11 cellular contexts compared by ENCODE assay signal in genomic region chr1:110069302-110070281, GRCh38. TPM values are rescaled to one million over a fixed set of nuclear protein-coding genes. Genes with fewer than 3 reads are reported as not detected.
DNase-seq lines count a peak whose midpoint lies in the region; ATAC-seq and TF ChIP-seq lines count a peak whose summit lies in the region.
"Had no signal": no experiment of that assay in that cellular context is flagged by ENCODE, and none has a peak within 500 bp of the region (broad histone marks: within the 10 kb centered on the region; RNA-seq: fewer than 3 reads in every experiment).

No MANE protein-coding gene starts in this region.

- no peak overlapping the region for H3K4me2 ChIP-seq in OCI-LY7 (ENCODE audit: low read length)

- H3K27me3 ChIP-seq in H7 (ENCODE audit: control insufficient read depth, insufficient read depth, low read length) (peaks cover 93% of the 10 kb centered on the region), right cardiac atrium (ENCODE audit: control insufficient read depth, insufficient read depth) (no peaks in the 10 kb centered on the region)

- H3K9me3 Mint-ChIP-seq in activated T-cell treated with anti-CD3 and anti-CD28 coated beads, Interleukin-2, amount 50 U/mL, for 4 hours = no peaks in the 10 kb centered on the region
- no peaks in the 10 kb centered on the region for H3K9me3 Mint-ChIP-seq in progenitor cell of endocrine pancreas (ENCODE audit: low read depth)
- H3K9me3 Mint-ChIP-seq in activated T-helper 2 cell treated with anti-CD3 and anti-CD28 coated beads, Interferon-gamma antibody, Interleukin-2, Interleukin-4, amounts not matched to agents 10 μg/mL and 5 μg/mL and 100 μg/mL, durations not matched to agents 14 hours and 24 hours and 36 hours = no peaks in the 10 kb centered on the region

- DNase-seq in H7 (peak; percentile 86), right cardiac atrium (no peak), progenitor cell of endocrine pancreas (ENCODE audit: low spot score, unreplicated experiment) (no peak), HK-2 (ENCODE audit: unreplicated experiment) (no peak), NCI-H2196 treated with DMSO at 0.1 percent for 48 hours (lab: John Stamatoyannopoulos, UW; ENCODE audit: unreplicated experiment) (no peak), OCI-LY7 (ENCODE audit: low spot score) (no peak)
- DNase-seq in activated T-cell treated with anti-CD3 and anti-CD28 coated beads, Interleukin-2, amount 50 U/mL, for 4 hours = no peak
- no peak for DNase-seq in activated T-helper 2 cell treated with anti-CD3 and anti-CD28 coated beads, Interferon-gamma antibody, Interleukin-2, Interleukin-4, amounts not matched to agents 10 μg/mL and 5 μg/mL and 100 μg/mL, durations not matched to agents 14 hours and 24 hours and 36 hours (ENCODE audit: low spot score)

- H3K4me3 ChIP-seq in H7 (ENCODE audit: insufficient read depth, low read depth, low read length) (peak overlapping the region; percentile 35), right cardiac atrium (ENCODE audit: low read length) (peak overlapping the region; percentile 40), OCI-LY7 (ENCODE audit: low read depth, low read length, poor library complexity, severe bottlenecking) (no peak overlapping the region)

- TF ChIP-seq CTCF in progenitor cell of endocrine pancreas (IDR thresholded peaks at IDR 0.05; ENCODE audit: unreplicated experiment) (no peak), OCI-LY7 (conservative IDR thresholded peaks at IDR 0.05; ENCODE audit: low read length) (no peak)

- H3K9me3 ChIP-seq in right cardiac atrium (ENCODE audit: control insufficient read depth, low read length) (no peaks in the 10 kb centered on the region), OCI-LY7 (ENCODE audit: low read length) (no peaks in the 10 kb centered on the region)

- BruUV-seq in OCI-LY7 (replicated peaks; lab: Mats Ljungman, UMichigan) = no TSS peak

- peak; percentile 36 to 39 for ATAC-seq in activated T-cell treated with anti-CD3 and anti-CD28 coated beads, Interleukin-2, amount 50 U/mL, for 4 hours
- peak; percentile 20 to 25 for ATAC-seq in right cardiac atrium

- no peak overlapping the region for H3K27ac Mint-ChIP-seq in progenitor cell of endocrine pancreas
- no peak overlapping the region for H3K27ac Mint-ChIP-seq in activated T-helper 2 cell treated with anti-CD3 and anti-CD28 coated beads, Interferon-gamma antibody, Interleukin-2, Interleukin-4, amounts not matched to agents 10 μg/mL and 5 μg/mL and 100 μg/mL, durations not matched to agents 14 hours and 24 hours and 36 hours

- peaks cover 17% of the 10 kb centered on the region for H3K4me1 Mint-ChIP-seq in activated T-cell treated with anti-CD3 and anti-CD28 coated beads, Interleukin-2, amount 50 U/mL, for 4 hours (ENCODE audit: low read depth)
- peaks cover 5% of the 10 kb centered on the region for H3K4me1 Mint-ChIP-seq in progenitor cell of endocrine pancreas (ENCODE audit: low read depth)
- peaks cover 4% of the 10 kb centered on the region for H3K4me1 Mint-ChIP-seq in activated T-helper 2 cell treated with anti-CD3 and anti-CD28 coated beads, Interferon-gamma antibody, Interleukin-2, Interleukin-4, amounts not matched to agents 10 μg/mL and 5 μg/mL and 100 μg/mL, durations not matched to agents 14 hours and 24 hours and 36 hours (ENCODE audit: low read depth)

- no peaks in the 10 kb centered on the region for H3K36me3 Mint-ChIP-seq in activated T-cell treated with anti-CD3 and anti-CD28 coated beads, Interleukin-2, amount 50 U/mL, for 4 hours (ENCODE audit: insufficient read depth)
- no peaks in the 10 kb centered on the region for H3K36me3 Mint-ChIP-seq in progenitor cell of endocrine pancreas (ENCODE audit: insufficient read depth)
- H3K36me3 Mint-ChIP-seq in activated T-helper 2 cell treated with anti-CD3 and anti-CD28 coated beads, Interferon-gamma antibody, Interleukin-2, Interleukin-4, amounts not matched to agents 10 μg/mL and 5 μg/mL and 100 μg/mL, durations not matched to agents 14 hours and 24 hours and 36 hours (ENCODE audit: low read depth) = no peaks in the 10 kb centered on the region

- H3K36me3 ChIP-seq in H7 (replicated peaks; ENCODE audit: control insufficient read depth, insufficient read depth, low read length) (no peaks in the 10 kb centered on the region), OCI-LY7 (ENCODE audit: insufficient read depth, low read length) (no peaks in the 10 kb centered on the region)

- no peak overlapping the region for H2AFZ ChIP-seq in OCI-LY7 (ENCODE audit: low read length)

- 27% methylated on average over 73 of the region's 73 CpGs for WGBS in right cardiac atrium

- H3K27ac ChIP-seq in right cardiac atrium (ENCODE audit: low read length) = no peak overlapping the region
- H3K27ac ChIP-seq in OCI-LY7 (ENCODE audit: low read depth, low read length, poor library complexity, severe bottlenecking) = no peak overlapping the region

- H3K4me1 ChIP-seq in right cardiac atrium (ENCODE audit: control insufficient read depth, insufficient read depth, low read length) (no peaks in the 10 kb centered on the region), OCI-LY7 (ENCODE audit: insufficient read depth, low read length, poor library complexity, severe bottlenecking) (no peaks in the 10 kb centered on the region)

- intact Hi-C loops in right cardiac atrium (cut with DNase I) (no loop called here), OCI-LY7 (cut with micrococcal nuclease; ENCODE audit: unreplicated experiment) (no loop called here)
- intact Hi-C loops in activated T-helper 2 cell treated with anti-CD3 and anti-CD28 coated beads, Interferon-gamma antibody, Interleukin-2, Interleukin-4, amounts not matched to agents 10 μg/mL and 5 μg/mL and 100 μg/mL, durations not matched to agents 14 hours and 24 hours and 36 hours (cut with micrococcal nuclease) = loop anchor here (2.0 kb wide), 1 partner anchor 15 kb away; no protein-coding TSS in a partner anchor

- POLR2A ChIA-PET in OCI-LY7 (lab: Charles Lee) = no interaction called here

- peak overlapping the region; percentile 33 for H3K4me3 Mint-ChIP-seq in activated T-cell treated with anti-CD3 and anti-CD28 coated beads, Interleukin-2, amount 50 U/mL, for 4 hours
- peak overlapping the region; percentile 63 for H3K4me3 Mint-ChIP-seq in progenitor cell of endocrine pancreas (ENCODE audit: low read depth)
- H3K4me3 Mint-ChIP-seq in activated T-helper 2 cell treated with anti-CD3 and anti-CD28 coated beads, Interferon-gamma antibody, Interleukin-2, Interleukin-4, amounts not matched to agents 10 μg/mL and 5 μg/mL and 100 μg/mL, durations not matched to agents 14 hours and 24 hours and 36 hours (ENCODE audit: low read depth) = no peak overlapping the region

- no peaks in the 10 kb centered on the region for H3K79me2 ChIP-seq in OCI-LY7 (ENCODE audit: insufficient read depth, low read depth, low read length)

- H3K27me3 Mint-ChIP-seq in activated T-cell treated with anti-CD3 and anti-CD28 coated beads, Interleukin-2, amount 50 U/mL, for 4 hours (ENCODE audit: low read depth) = peaks cover 70% of the 10 kb centered on the region
- peaks cover 93% of the 10 kb centered on the region for H3K27me3 Mint-ChIP-seq in progenitor cell of endocrine pancreas
- peaks cover 72% of the 10 kb centered on the region for H3K27me3 Mint-ChIP-seq in activated T-helper 2 cell treated with anti-CD3 and anti-CD28 coated beads, Interferon-gamma antibody, Interleukin-2, Interleukin-4, amounts not matched to agents 10 μg/mL and 5 μg/mL and 100 μg/mL, durations not matched to agents 14 hours and 24 hours and 36 hours (ENCODE audit: low read depth)

- H4K20me1 ChIP-seq in OCI-LY7 (ENCODE audit: insufficient read depth, low read length) = no peaks in the 10 kb centered on the region

- CTCF ChIA-PET in OCI-LY7 (lab: Charles Lee; ENCODE audit: unreplicated experiment) = no interaction called here

- H3K9me2 ChIP-seq in OCI-LY7 (ENCODE audit: insufficient read depth, low read length) = no peaks in the 10 kb centered on the region

RNA-seq across cellular contexts. Expression of gene ALX3, which starts 0.9 kb away (rescaled TPM):
- total RNA-seq in H7 (2014; rRNA removed; shearing (Covaris generic)) = 0.35 TPM in 1 of 2 replicates, not detected in the other
- total RNA-seq in activated T-cell treated with anti-CD3 and anti-CD28 coated beads, Interleukin-2, amount 50 U/mL, for 4 hours = not detected
- total RNA-seq in right cardiac atrium = not detected
- polyA plus RNA-seq in right cardiac atrium = 0.07 TPM
- total RNA-seq in progenitor cell of endocrine pancreas = 2.8 and 3.7 TPM in 2 replicates
- total RNA-seq in OCI-LY7 (2014; rRNA removed; shearing (Covaris generic)) = not detected in 2 replicates
- not detected in 2 replicates for total RNA-seq in OCI-LY7 (2022)
- total RNA-seq in activated T-helper 2 cell treated with anti-CD3 and anti-CD28 coated beads, Interferon-gamma antibody, Interleukin-2, Interleukin-4, amounts not matched to agents 10 μg/mL and 5 μg/mL and 100 μg/mL, durations not matched to agents 14 hours and 24 hours and 36 hours = not detected in 2 replicates
- total RNA-seq: G401, glomerular endothelial cell, LHCN-M2 had no signal

RNA-seq across cellular contexts. Expression of gene STRIP1, which starts 35.2 kb away (rescaled TPM):
- 55.6 and 65.8 TPM in 2 replicates for total RNA-seq in H7 (2014; rRNA removed; shearing (Covaris generic))
- 10 to 100 TPM; 32.6 to 40.6 (median 38.2) TPM for total RNA-seq in activated T-cell treated with anti-CD3 and anti-CD28 coated beads, Interleukin-2, amount 50 U/mL, for 4 hours
- total RNA-seq in right cardiac atrium (10 to 100 TPM; 17.9 to 20.5 (median 18.8) TPM), progenitor cell of endocrine pancreas (79.1 and 86.4 TPM in 2 replicates), OCI-LY7 (2022) (42.2 and 43.7 TPM in 2 replicates)
- polyA plus RNA-seq in right cardiac atrium = 10.8 TPM
- total RNA-seq in OCI-LY7 (2014; rRNA removed; shearing (Covaris generic)) = 33.1 and 45.5 TPM in 2 replicates
- 37.4 and 39.1 TPM in 2 replicates for total RNA-seq in activated T-helper 2 cell treated with anti-CD3 and anti-CD28 coated beads, Interferon-gamma antibody, Interleukin-2, Interleukin-4, amounts not matched to agents 10 μg/mL and 5 μg/mL and 100 μg/mL, durations not matched to agents 14 hours and 24 hours and 36 hours

RNA-seq across cellular contexts. Expression of gene UBL4B, which starts 42.7 kb away (rescaled TPM):
- not detected in 2 replicates for total RNA-seq in H7 (2014; rRNA removed; shearing (Covaris generic))
- total RNA-seq in activated T-cell treated with anti-CD3 and anti-CD28 coated beads, Interleukin-2, amount 50 U/mL, for 4 hours = not detected
- not detected for total RNA-seq in right cardiac atrium
- polyA plus RNA-seq in right cardiac atrium = not detected
- 0.20 TPM in 1 of 2 replicates, not detected in the other for total RNA-seq in progenitor cell of endocrine pancreas
- 0.41 TPM in 1 of 2 replicates, not detected in the other for total RNA-seq in OCI-LY7 (2014; rRNA removed; shearing (Covaris generic))
- total RNA-seq in OCI-LY7 (2022) = not detected in 2 replicates
- not detected in 2 replicates for total RNA-seq in activated T-helper 2 cell treated with anti-CD3 and anti-CD28 coated beads, Interferon-gamma antibody, Interleukin-2, Interleukin-4, amounts not matched to agents 10 μg/mL and 5 μg/mL and 100 μg/mL, durations not matched to agents 14 hours and 24 hours and 36 hours
- total RNA-seq: G401, glomerular endothelial cell, LHCN-M2 had no signal
